8 cellular contexts compared by ENCODE assay signal in the genomic region with DNA sequence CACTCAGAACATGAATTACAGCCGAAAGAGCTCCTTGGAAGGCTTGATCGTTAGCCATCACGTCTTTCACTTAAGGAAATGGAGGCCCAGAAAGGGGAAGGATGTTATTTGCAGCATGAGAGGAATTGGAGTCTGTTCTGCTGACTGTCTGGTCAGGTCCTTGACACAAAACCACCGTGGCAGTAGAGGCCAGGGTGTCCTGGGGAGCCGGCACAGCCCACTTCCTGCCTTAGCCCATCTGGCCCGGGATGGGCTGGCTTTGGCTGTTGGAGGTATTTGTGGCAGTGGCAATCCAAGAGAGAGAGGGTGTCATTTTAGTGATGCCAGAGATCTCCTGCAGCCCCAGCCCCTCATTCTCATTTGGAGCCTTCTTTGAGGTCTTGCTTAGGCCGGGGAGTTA.
DNase-seq lines count a peak whose midpoint lies in the region.

No MANE protein-coding gene starts in this region.

- H3K27me3 ChIP-seq in effector memory CD4-positive, alpha-beta T cell (replicated peaks; ENCODE audit: control insufficient read depth, insufficient read depth, low read length, poor library complexity, severe bottlenecking): no peaks in the 10 kb centered on the region

- H3K27ac ChIP-seq in effector memory CD4-positive, alpha-beta T cell (ENCODE audit: insufficient read depth, low read length, poor library complexity, severe bottlenecking): peak overlapping the region; percentile 21

- no peaks in the 10 kb centered on the region for H3K9me3 ChIP-seq in effector memory CD4-positive, alpha-beta T cell (ENCODE audit: control insufficient read depth, low read length)

- no peak overlapping the region for H3K4me3 ChIP-seq in effector memory CD4-positive, alpha-beta T cell (ENCODE audit: insufficient read depth, low read depth, low read length, poor library complexity, severe bottlenecking)

- peaks cover 35% of the 10 kb centered on the region for H3K36me3 ChIP-seq in effector memory CD4-positive, alpha-beta T cell (ENCODE audit: control insufficient read depth, insufficient read depth, low read length)

- peaks cover 9% of the 10 kb centered on the region for H3K4me1 ChIP-seq in effector memory CD4-positive, alpha-beta T cell (ENCODE audit: control insufficient read depth, insufficient read depth, low read length, poor library complexity, severe bottlenecking)

- DNase-seq in GDM1 (lab: John Stamatoyannopoulos, UW) (peak; percentile 71), SKM-1 treated with dmso at 0.1 percent for 144 hours (lab: John Stamatoyannopoulos, UW; ENCODE audit: unreplicated experiment) (peak; percentile 81), pons (ENCODE audit: low spot score) (peak; percentile 75), kidney tubule cell (ENCODE audit: low spot score) (no peak), NCI-H2029 (lab: John Stamatoyannopoulos, UW) (no peak), GM03348 (ENCODE audit: low spot score) (no peak)
- DNase-seq in effector memory CD4-positive, alpha-beta T cell: no peak
- no peak for DNase-seq in activated T-cell treated with anti-CD3 and anti-CD28 coated beads, Interleukin-2, amount 50 U/mL, for 48 hours

Comparison
In these comparisons a context has a peak if more than half of its experiments do, and no peak if none do; other contexts are left out.
1. DNase-seq: peak in GDM1 (single experiment), SKM-1 treated with dmso at 0.1 percent for 144 hours (single experiment) and pons (single experiment); none in effector memory CD4-positive, alpha-beta T cell (0 of 3), kidney tubule cell (single experiment), NCI-H2029 (single experiment), GM03348 (single experiment) and activated T-cell treated with anti-CD3 and anti-CD28 coated beads, Interleukin-2, amount 50 U/mL, for 48 hours (0 of 2).